8 cellular contexts compared by ENCODE assay signal in the genomic region with DNA sequence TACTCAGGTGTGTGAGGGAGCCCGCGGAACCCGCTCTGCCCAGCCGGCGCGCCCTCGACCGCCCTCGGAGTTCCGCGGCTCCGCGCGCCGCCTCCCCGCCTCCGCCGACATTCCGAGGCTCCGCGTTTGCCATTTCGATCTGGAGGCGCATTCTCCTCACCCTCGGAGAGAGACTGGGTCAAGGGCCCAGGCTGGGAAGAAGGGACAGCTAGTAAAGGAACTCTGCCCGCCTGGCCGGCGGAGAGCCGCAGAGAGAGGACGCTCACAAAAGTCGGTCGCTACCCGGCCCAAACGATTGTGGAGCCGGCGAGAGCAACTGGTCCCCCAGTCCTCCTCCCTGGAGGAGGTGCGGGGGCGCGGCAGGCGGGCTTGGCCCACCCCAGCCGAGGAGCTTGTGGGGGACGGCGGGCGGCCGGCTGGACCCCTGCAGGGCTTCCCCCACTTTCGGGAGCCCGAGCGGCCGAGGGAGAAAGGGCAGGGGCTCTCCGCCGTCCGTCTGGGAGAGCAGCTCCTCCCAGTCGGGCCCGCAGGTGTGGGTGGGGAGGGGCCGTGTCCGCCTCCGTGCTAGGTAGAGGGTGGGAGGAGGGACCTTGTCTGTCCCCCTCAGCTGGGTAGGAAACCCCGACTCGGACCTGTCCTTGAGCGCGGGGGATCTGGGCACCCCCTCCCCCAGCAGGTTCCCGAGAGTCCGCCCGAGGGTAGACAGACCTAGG.
DNase-seq lines count a peak whose midpoint lies in the region; ATAC-seq and TF ChIP-seq lines count a peak whose summit lies in the region.

No MANE protein-coding gene starts in this region.

- no peak for TF ChIP-seq EP300 in gastroesophageal sphincter (IDR thresholded peaks at IDR 0.05)

- ATAC-seq in gastroesophageal sphincter (no peak), psoas muscle (peak in 3 of 4 donors; percentile 18 to 40 (median 31)), HG03442 (IDR thresholded peaks at IDR 0.05; ENCODE audit: unreplicated experiment) (no peak), GM18870 (IDR thresholded peaks at IDR 0.05; ENCODE audit: unreplicated experiment) (no peak)

- intact Hi-C loops in cardiac septum (cut with DNase I) (no loop called here), psoas muscle (cut with DNase I) (no loop called here)

- TF ChIP-seq CTCF in cardiac muscle cell (IDR thresholded peaks at IDR 0.05; ENCODE audit: low read depth, low read length), result no peak
- TF ChIP-seq CTCF in WI38 (IDR thresholded peaks at IDR 0.05; ENCODE audit: low read depth, low read length), result no peak
- no peak for TF ChIP-seq CTCF in gastroesophageal sphincter (IDR thresholded peaks at IDR 0.05)
- no peak for TF ChIP-seq CTCF in psoas muscle (IDR thresholded peaks at IDR 0.05)

- H3K27me3 ChIP-seq in cardiac muscle cell (peaks cover 82% of the 10 kb centered on the region), gastroesophageal sphincter (peaks cover 98% of the 10 kb centered on the region), psoas muscle (ENCODE audit: insufficient read depth in 3 of 3, low read length in 2 of 3) (peaks cover 6 to 93% (median 29%) of the 10 kb centered on the region in 3 donors)

- TF ChIP-seq POLR2A in gastroesophageal sphincter (IDR thresholded peaks at IDR 0.05), result no peak

- no peaks in the 10 kb centered on the region for H3K9me3 ChIP-seq in cardiac muscle cell (ENCODE audit: low read depth)
- no peaks in the 10 kb centered on the region for H3K9me3 ChIP-seq in gastroesophageal sphincter
- no peaks in the 10 kb centered on the region for H3K9me3 ChIP-seq in psoas muscle

- no CpG with 5 or more reads among the region's 63 CpGs for WGBS in gastroesophageal sphincter (ENCODE audit: low coverage in 1 of 2), 2 donors
- WGBS in psoas muscle, 3 donors, result 1 to 2% (median 1%) methylated on average over 51 to 63 of the region's 63 CpGs

- no peak overlapping the region for H3K27ac ChIP-seq in cardiac muscle cell
- no peak overlapping the region for H3K27ac ChIP-seq in gastroesophageal sphincter
- H3K27ac ChIP-seq in psoas muscle, result no peak overlapping the region

- H3K4me3 ChIP-seq in cardiac muscle cell (peak overlapping the region; percentile 44), WI38 (ENCODE audit: low read depth, low read length) (peak overlapping the region; percentile 26; the same call in 1 of the 2 replicates), gastroesophageal sphincter (peak overlapping the region; percentile 17 to 51), psoas muscle (peak overlapping the region; percentile 65)

- no peaks in the 10 kb centered on the region for H3K4me1 ChIP-seq in cardiac muscle cell (ENCODE audit: low read depth)
- peaks cover 3 to 29% (median 17%) of the 10 kb centered on the region in 3 donors for H3K4me1 ChIP-seq in gastroesophageal sphincter
- peaks cover 14% of the 10 kb centered on the region for H3K4me1 ChIP-seq in psoas muscle

- DNase-seq in cardiac muscle cell (ENCODE audit: low read depth in 1 of 2, low spot score in 1 of 2) (peak; percentile 10 to 47), cardiac septum (ENCODE audit: low spot score) (no peak), psoas muscle (no peak), GF-D8 (lab: John Stamatoyannopoulos, UW) (no peak)

- H3K36me3 ChIP-seq in cardiac muscle cell (no peaks in the 10 kb centered on the region), gastroesophageal sphincter (no peaks in the 10 kb centered on the region), psoas muscle (ENCODE audit: insufficient read depth in 1 of 2, low read depth in 1 of 2) (no peaks in the 10 kb centered on the region)

Comparison
In these comparisons a context has a peak if more than half of its experiments do, and no peak if none do; other contexts are left out.
1. DNase-seq: peak in cardiac muscle cell (2 of 2); none in cardiac septum (single experiment), psoas muscle (0 of 2) and GF-D8 (single experiment).
2. ATAC-seq: peak in psoas muscle (3 of 4); none in gastroesophageal sphincter (single experiment), HG03442 (single experiment) and GM18870 (single experiment).
3. Peak in every context shown above with its lines, with median percentiles within 50 percentile points of each other: H3K4me3 ChIP-seq.